ENCODE assay signal across 1 cellular context in genomic region chr14:56794088-56794556, GRCh38.
TF ChIP-seq lines count a peak whose summit lies in the region.

No MANE protein-coding gene starts in this region.

TF ChIP-seq in H1, 55 proteins besides CTCF, POLR2A, EP300 and RAD21 (continued from another document):
- TF ChIP-seq YY1 (IDR thresholded peaks at IDR 0.05; ENCODE audit: low read depth, low read length) (peak; percentile 37; the same call in 1 of the 2 replicates), BRCA1 (IDR thresholded peaks at IDR 0.05; ENCODE audit: low read depth, low read length) (no peak), CREB1 (IDR thresholded peaks at IDR 0.05) (peak; percentile 49; the same call in 1 of the 2 replicates), ASH2L (IDR thresholded peaks at IDR 0.05; ENCODE audit: low read length) (peak; percentile 19), GABPA (IDR thresholded peaks at IDR 0.05; ENCODE audit: borderline replicate concordance, insufficient read depth, low read length) (peak; percentile 99), CEBPB (IDR thresholded peaks at IDR 0.05; ENCODE audit: low read depth, low read length) (no peak), TAF1 (IDR thresholded peaks at IDR 0.05; ENCODE audit: low read depth, low read length) (peak; percentile 65), SRF (IDR thresholded peaks at IDR 0.05; ENCODE audit: low read depth, low read length) (peak; percentile 57; the same call in 1 of the 2 replicates), CBX8 (IDR thresholded peaks at IDR 0.05; ENCODE audit: borderline replicate concordance, low read depth, low read length) (no peak), SP4 (IDR thresholded peaks at IDR 0.05; ENCODE audit: low read length) (0 out of 2 replicates have a peak, but pooled peaks have one; percentile 83), RBBP5 (IDR thresholded peaks at IDR 0.05; ENCODE audit: borderline replicate concordance, low read depth, low read length) (no peak)
